In the genomic region with DNA sequence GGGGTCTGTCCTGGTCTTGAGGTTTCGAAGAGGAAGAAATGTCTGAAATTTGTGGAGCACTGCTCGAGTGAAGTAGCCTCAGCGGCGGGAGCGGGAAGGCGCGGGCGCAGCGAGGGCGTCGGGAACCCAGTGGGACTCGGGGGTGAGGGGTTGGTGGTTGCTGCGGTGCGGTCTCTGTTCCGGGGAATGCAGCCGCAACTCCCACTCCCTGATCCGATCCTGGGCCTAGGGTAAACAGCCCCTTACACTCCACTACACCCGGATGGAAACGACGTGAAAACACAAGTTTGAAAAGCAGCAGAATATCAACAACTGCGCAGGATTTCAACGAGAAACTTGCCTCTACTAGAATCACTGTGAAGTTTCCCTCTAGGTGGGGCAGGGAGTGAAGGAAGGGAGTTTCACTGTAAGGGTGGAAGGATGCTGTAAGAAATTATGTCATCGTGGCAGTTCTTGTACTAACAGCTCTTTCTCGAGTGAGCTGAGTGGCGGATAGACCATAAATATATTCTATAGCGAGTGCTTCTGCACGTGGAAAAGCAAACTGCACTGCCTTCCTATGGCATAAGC, we compare ENCODE assay signal across 8 cellular contexts. TPM values are rescaled to one million over a fixed set of nuclear protein-coding genes. Genes with fewer than 3 reads are reported as not detected.
A peak's percentile ranks its signal among the peaks of the same experiment; 100 is the strongest.
DNase-seq lines count a peak whose midpoint lies in the region; ATAC-seq and TF ChIP-seq lines count a peak whose summit lies in the region.

No MANE protein-coding gene starts in this region.

- peak overlapping the region; percentile 88 to 99 for H4K8ac ChIP-seq in IMR-90 (ENCODE audit: low read depth in 2 of 2, low read length in 2 of 2)

- no peaks in the 10 kb centered on the region; the same call in 1 of the 2 replicates for H3K9me1 ChIP-seq in IMR-90 (ENCODE audit: insufficient read depth, low read length)

- DNase-seq in IMR-90 (peak; percentile 62), mucosa of descending colon (peak; percentile 43 to 69 (median 63)), suprapubic skin (ENCODE audit: low spot score in 2 of 2) (peak in 1 of 2 donors; percentile 68), NCI-H2081 treated with DMSO at 0.1 percent for 48 hours (lab: John Stamatoyannopoulos, UW) (no peak)
- peak; percentile 56 for DNase-seq in activated CD4-positive, alpha-beta T cell treated with anti-CD3 and anti-CD28 coated beads for 36 hours

- TF ChIP-seq POLR2A in IMR-90 (IDR thresholded peaks at IDR 0.05; ENCODE audit: low read depth, low read length) (no peak), suprapubic skin (IDR thresholded peaks at IDR 0.05) (no peak)

- peak; percentile 12 for TF ChIP-seq RAD21 in IMR-90 (IDR thresholded peaks at IDR 0.05; ENCODE audit: low read length)

- peaks cover 23% of the 10 kb centered on the region for H3K4me1 ChIP-seq in BLaER1
- H3K4me1 ChIP-seq in IMR-90 (ENCODE audit: control insufficient read depth, insufficient read depth, low read length): peaks cover 2% of the 10 kb centered on the region
- H3K4me1 ChIP-seq in endocrine pancreas (ENCODE audit: control insufficient read depth, insufficient read depth, low read length): peaks cover 9% of the 10 kb centered on the region
- peaks cover 22% of the 10 kb centered on the region for H3K4me1 ChIP-seq in mucosa of descending colon (ENCODE audit: low read depth)
- peaks cover 26% of the 10 kb centered on the region for H3K4me1 ChIP-seq in suprapubic skin

- H4K5ac ChIP-seq in IMR-90 (ENCODE audit: low read depth, low read length): peak overlapping the region; percentile 94

- H3K4me2 ChIP-seq in BLaER1 (peak overlapping the region; percentile 96), IMR-90 (ENCODE audit: low read depth, low read length) (peak overlapping the region; percentile 94)

- peak overlapping the region; percentile 97 for H2AFZ ChIP-seq in IMR-90 (replicated peaks; ENCODE audit: low read length, poor library complexity)

- H2AK5ac ChIP-seq in IMR-90 (ENCODE audit: low read depth, low read length): peak overlapping the region; percentile 84

- no peaks in the 10 kb centered on the region for H3K9me3 Mint-ChIP-seq in activated CD4-positive, alpha-beta T cell treated with anti-CD3 and anti-CD28 coated beads for 36 hours (ENCODE audit: low read depth)

- peak; percentile 0; the same call in 1 of the 2 replicates for ATAC-seq in IMR-90 (ENCODE audit: low read depth)
- no peak for ATAC-seq in activated CD4-positive, alpha-beta T cell treated with anti-CD3 and anti-CD28 coated beads for 36 hours
- no peak for ATAC-seq in mucosa of descending colon
- no peak for ATAC-seq in HG03378 (IDR thresholded peaks at IDR 0.05; ENCODE audit: unreplicated experiment)

- peak overlapping the region; percentile 98 for H2BK5ac ChIP-seq in IMR-90 (ENCODE audit: low read depth, low read length, poor library complexity, severe bottlenecking)

- H3K23ac ChIP-seq in IMR-90 (ENCODE audit: low read depth, low read length): peak overlapping the region; percentile 99

- H3K36me3 ChIP-seq in BLaER1 (no peaks in the 10 kb centered on the region), IMR-90 (ENCODE audit: control insufficient read depth, insufficient read depth, low read length) (no peaks in the 10 kb centered on the region), endocrine pancreas (ENCODE audit: control insufficient read depth, insufficient read depth, low read length) (no peaks in the 10 kb centered on the region), mucosa of descending colon (ENCODE audit: low read depth) (no peaks in the 10 kb centered on the region), suprapubic skin (no peaks in the 10 kb centered on the region)

- peak overlapping the region; percentile 81 for H2BK15ac ChIP-seq in IMR-90 (ENCODE audit: low read depth, low read length)

- BruUV-seq in IMR-90 (replicated peaks; lab: Mats Ljungman, UMichigan): no TSS peak

- peak overlapping the region; percentile 97 for H3K18ac ChIP-seq in IMR-90 (ENCODE audit: low read depth, low read length)

- peak overlapping the region; percentile 95 for H2BK120ac ChIP-seq in IMR-90 (ENCODE audit: low read depth, low read length)

- 12% methylated on average over 2 of the region's 27 CpGs; no CpG with 5 or more reads in 1 of the 2 experiments for WGBS in IMR-90 (ENCODE audit: extremely low coverage in 2 of 2, insufficient read length in 1 of 2), 2 experiments
- WGBS in suprapubic skin: 1% methylated on average over 27 of the region's 27 CpGs

- H3K9me3 ChIP-seq in BLaER1 (no peaks in the 10 kb centered on the region), IMR-90 (ENCODE audit: control insufficient read depth, insufficient read depth, low read length) (no peaks in the 10 kb centered on the region), endocrine pancreas (ENCODE audit: control insufficient read depth, low read length) (no peaks in the 10 kb centered on the region), mucosa of descending colon (no peaks in the 10 kb centered on the region), suprapubic skin (no peaks in the 10 kb centered on the region)

- H2BK20ac ChIP-seq in IMR-90 (ENCODE audit: low read depth, low read length): peak overlapping the region; percentile 84

- H3K79me1 ChIP-seq in IMR-90 (ENCODE audit: low read depth in 1 of 2, low read length in 2 of 2): peaks cover 0 to 32% of the 10 kb centered on the region in 2 experiments; a peak in 3 of 4 replicates

- peak overlapping the region; percentile 96 for H3K4me3 ChIP-seq in BLaER1
- peak overlapping the region; percentile 82 for H3K4me3 ChIP-seq in IMR-90 (ENCODE audit: insufficient read depth, low read depth, low read length)
- peak overlapping the region; percentile 88 for H3K4me3 ChIP-seq in endocrine pancreas (ENCODE audit: control insufficient read depth, insufficient read depth, low read length)
- peak overlapping the region; percentile 60 for H3K4me3 ChIP-seq in mucosa of descending colon
- H3K4me3 ChIP-seq in suprapubic skin: peak overlapping the region; percentile 70

- H3K27ac Mint-ChIP-seq in activated CD4-positive, alpha-beta T cell treated with anti-CD3 and anti-CD28 coated beads for 36 hours: no peak overlapping the region

- H3K27ac ChIP-seq in BLaER1: peak overlapping the region; percentile 91
- H3K27ac ChIP-seq in IMR-90 (ENCODE audit: insufficient read depth, low read length): peak overlapping the region; percentile 93
- peak overlapping the region; percentile 87 for H3K27ac ChIP-seq in suprapubic skin

- peak overlapping the region; percentile 91 for H3K9ac ChIP-seq in BLaER1
- peak overlapping the region; percentile 90 for H3K9ac ChIP-seq in IMR-90 (ENCODE audit: low read depth, low read length)
- H3K9ac ChIP-seq in endocrine pancreas (ENCODE audit: control insufficient read depth, insufficient read depth, low read length): peak overlapping the region; percentile 99

- H4K91ac ChIP-seq in IMR-90 (ENCODE audit: insufficient read depth, low read depth, low read length): peak overlapping the region; percentile 99

- CTCF ChIA-PET in IMR-90 (lab: Yijun Ruan, JAX): interaction anchor here (1.6 kb wide), 1 partner anchor 74 kb away, joined by 5 read pairs; no protein-coding TSS in a partner anchor
- CTCF ChIA-PET in activated CD4-positive, alpha-beta T cell treated with anti-CD3 and anti-CD28 coated beads for 36 hours (lab: Charles Lee): interaction anchor here (0.7 to 1.9 kb wide), 2 partner anchors 11 to 151 kb away, joined by 3 to 6 read pairs; no protein-coding TSS in a partner anchor

- H3K56ac ChIP-seq in IMR-90 (ENCODE audit: extremely low read depth, insufficient read depth, low read length): peak overlapping the region; percentile 96

- POLR2A ChIA-PET in IMR-90 (lab: Charles Lee; ENCODE audit: unreplicated experiment): no interaction called here
- POLR2A ChIA-PET in activated CD4-positive, alpha-beta T cell treated with anti-CD3 and anti-CD28 coated beads for 36 hours (lab: Charles Lee): interaction anchor here (0.6 to 1.7 kb wide), 4 partner anchors 73 to 389 kb away, joined by 3 to 11 read pairs (median 5); no protein-coding TSS in a partner anchor

- TF ChIP-seq CTCF in IMR-90 (conservative IDR thresholded peaks at IDR 0.05; ENCODE audit: low read depth, low read length) (no peak), mucosa of descending colon (IDR thresholded peaks at IDR 0.05) (no peak), suprapubic skin (IDR thresholded peaks at IDR 0.05) (no peak)

- TF ChIP-seq EP300 in suprapubic skin (IDR thresholded peaks at IDR 0.05): no peak

- no peaks in the 10 kb centered on the region for H3K36me3 Mint-ChIP-seq in activated CD4-positive, alpha-beta T cell treated with anti-CD3 and anti-CD28 coated beads for 36 hours (ENCODE audit: low read depth)

- H3K14ac ChIP-seq in IMR-90 (replicated peaks; ENCODE audit: low read depth, low read length): peak overlapping the region; percentile 99

- dilution Hi-C loops in IMR-90 (cut with HindIII; ENCODE audit: low sequenced_read_pairs, unreplicated experiment): no loop called here

- peaks cover 14% of the 10 kb centered on the region for H3K4me1 Mint-ChIP-seq in activated CD4-positive, alpha-beta T cell treated with anti-CD3 and anti-CD28 coated beads for 36 hours

- H2AK9ac ChIP-seq in IMR-90 (replicated peaks; ENCODE audit: low read depth, low read length, poor library complexity): peak overlapping the region; percentile 99

- no peaks in the 10 kb centered on the region for H3K27me3 Mint-ChIP-seq in activated CD4-positive, alpha-beta T cell treated with anti-CD3 and anti-CD28 coated beads for 36 hours

- H4K20me1 ChIP-seq in BLaER1 (peaks cover 17% of the 10 kb centered on the region; the same call in 1 of the 2 replicates), IMR-90 (ENCODE audit: insufficient read depth, low read length) (peaks cover 2% of the 10 kb centered on the region; the same call in 1 of the 2 replicates)

- no peak overlapping the region for H3K4me3 Mint-ChIP-seq in activated CD4-positive, alpha-beta T cell treated with anti-CD3 and anti-CD28 coated beads for 36 hours

- intact Hi-C loops in IMR-90 (cut with micrococcal nuclease): loop anchor here (1.0 to 5.0 kb wide), 4 partner anchors 81 to 1083 kb away; no protein-coding TSS in a partner anchor
- intact Hi-C loops in activated CD4-positive, alpha-beta T cell treated with anti-CD3 and anti-CD28 coated beads for 36 hours (cut with DNase I, micrococcal nuclease): loop anchor here (1.0 to 5.0 kb wide), 3 partner anchors 96 to 1191 kb away; no protein-coding TSS in a partner anchor
- intact Hi-C loops in mucosa of descending colon (cut with DNase I, micrococcal nuclease): loop anchor here in 1 of 2 donors (10.0 kb wide), 1 partner anchor 381 kb away; no protein-coding TSS in a partner anchor

- H3K27me3 ChIP-seq in BLaER1: no peaks in the 10 kb centered on the region
- no peaks in the 10 kb centered on the region for H3K27me3 ChIP-seq in IMR-90 (ENCODE audit: control insufficient read depth, insufficient read depth, low read length)
- H3K27me3 ChIP-seq in endocrine pancreas (ENCODE audit: control insufficient read depth, insufficient read depth, low read length): no peaks in the 10 kb centered on the region
- no peaks in the 10 kb centered on the region for H3K27me3 ChIP-seq in suprapubic skin

- in situ Hi-C loops in IMR-90 (cut with MboI; ENCODE audit: low sequenced_read_pairs): loop anchor here (25.0 kb wide), 1 partner anchor 1076 kb away; no protein-coding TSS in a partner anchor

- H3K4ac ChIP-seq in IMR-90 (ENCODE audit: low read depth, low read length): peak overlapping the region; percentile 99

RNA-seq across cellular contexts. Expression of a gene that starts 2.0 kb away (rescaled TPM):
- total RNA-seq in IMR-90 (2012; rRNA removed): 44.8 and 45.0 TPM in 2 replicates
- 8.8 and 10.5 TPM in 2 replicates for polyA plus RNA-seq in IMR-90 (2012; rRNA removed)
- 2.9 and 3.7 TPM in 2 replicates for polyA plus RNA-seq in IMR-90 (2012; cell fraction: cytosol; rRNA removed)
- polyA plus RNA-seq in IMR-90 (2012; cell fraction: nucleus; rRNA removed; ENCODE audit: low replicate concordance): 8.4 and 31.2 TPM in 2 replicates
- total RNA-seq in activated CD4-positive, alpha-beta T cell treated with anti-CD3 and anti-CD28 coated beads for 36 hours: 10 to 100 TPM; 20.1 to 29.2 TPM
- 10 to 100 TPM in 2 of 3 donors, 1 to 10 TPM in 1; 7.4 to 14.1 (median 10.5) TPM for total RNA-seq in mucosa of descending colon
- 1 to 10 TPM; 1.9 to 4.6 (median 3.4) TPM for total RNA-seq in suprapubic skin
